ENCODE assay signal across 10 cellular contexts in genomic region chr15:29143909-29144308, GRCh38.
DNase-seq lines count a peak whose midpoint lies in the region; FAIRE-seq and TF ChIP-seq lines count a peak whose summit lies in the region.
"Had no signal": no experiment of that assay in that cellular context is flagged by ENCODE, and none has a peak within 500 bp of the region (broad histone marks: within the 10 kb centered on the region; RNA-seq: fewer than 3 reads in every experiment).

No MANE protein-coding gene starts in this region.

- H3K36me3 Mint-ChIP-seq in activated CD4-positive, alpha-beta memory T cell treated with anti-CD3 and anti-CD28 coated beads for 36 hours: no peaks in the 10 kb centered on the region
- H3K36me3 Mint-ChIP-seq in activated CD4-positive, alpha-beta memory T cell treated with anti-CD3 and anti-CD28 coated beads, Interleukin-2, amount 10 ng/mL, durations not matched to agents 7 days and 5 days (ENCODE audit: low read depth): no peaks in the 10 kb centered on the region

- H3K4me3 Mint-ChIP-seq in activated CD4-positive, alpha-beta memory T cell treated with anti-CD3 and anti-CD28 coated beads for 36 hours: no peak overlapping the region
- no peak overlapping the region for H3K4me3 Mint-ChIP-seq in activated CD4-positive, alpha-beta memory T cell treated with anti-CD3 and anti-CD28 coated beads, Interleukin-2, amount 10 ng/mL, durations not matched to agents 7 days and 5 days

- no peaks in the 10 kb centered on the region for H3K27me3 ChIP-seq in smooth muscle cell (ENCODE audit: low read depth)

- no peaks in the 10 kb centered on the region for H3K9me2 ChIP-seq in OCI-LY7 (ENCODE audit: insufficient read depth, low read length)

- no peaks in the 10 kb centered on the region for H3F3A ChIP-seq in smooth muscle cell (ENCODE audit: low read depth)

- CTCF ChIA-PET in activated CD4-positive, alpha-beta memory T cell treated with anti-CD3 and anti-CD28 coated beads for 36 hours (lab: Charles Lee): no interaction called here
- CTCF ChIA-PET in activated CD4-positive, alpha-beta memory T cell treated with anti-CD3 and anti-CD28 coated beads, Interleukin-2, amount 10 ng/mL, durations not matched to agents 7 days and 5 days (lab: Charles Lee): interaction anchor here (1.0 kb wide), 1 partner anchor 42 kb away, joined by 3 read pairs; no protein-coding TSS in a partner anchor
- CTCF ChIA-PET in OCI-LY7 (lab: Charles Lee; ENCODE audit: unreplicated experiment): no interaction called here

- peaks cover 36% of the 10 kb centered on the region for H3K27me3 Mint-ChIP-seq in activated CD4-positive, alpha-beta memory T cell treated with anti-CD3 and anti-CD28 coated beads for 36 hours
- peaks cover 20% of the 10 kb centered on the region for H3K27me3 Mint-ChIP-seq in activated CD4-positive, alpha-beta memory T cell treated with anti-CD3 and anti-CD28 coated beads, Interleukin-2, amount 10 ng/mL, durations not matched to agents 7 days and 5 days

- H3K4me1 ChIP-seq in smooth muscle cell (ENCODE audit: low read depth) (no peaks in the 10 kb centered on the region), OCI-LY7 (ENCODE audit: insufficient read depth, low read length, poor library complexity, severe bottlenecking) (no peaks in the 10 kb centered on the region)

- POLR2A ChIA-PET in activated CD4-positive, alpha-beta memory T cell treated with anti-CD3 and anti-CD28 coated beads for 36 hours (lab: Charles Lee): no interaction called here
- POLR2A ChIA-PET in activated CD4-positive, alpha-beta memory T cell treated with anti-CD3 and anti-CD28 coated beads, Interleukin-2, amount 10 ng/mL, durations not matched to agents 7 days and 5 days (lab: Charles Lee): no interaction called here
- POLR2A ChIA-PET in OCI-LY7 (lab: Charles Lee): no interaction called here

- no TSS peak for BruUV-seq in OCI-LY7 (replicated peaks; lab: Mats Ljungman, UMichigan)

- DNase-seq in activated CD4-positive, alpha-beta memory T cell treated with anti-CD3 and anti-CD28 coated beads for 36 hours: peak; percentile 28
- no peak for DNase-seq in activated CD4-positive, alpha-beta memory T cell treated with anti-CD3 and anti-CD28 coated beads, Interleukin-2, amount 10 ng/mL, durations not matched to agents 7 days and 5 days
- DNase-seq in HS-5 (ENCODE audit: low read depth) (peak; percentile 24), dermis blood vessel endothelial cell (peak; percentile 28), smooth muscle cell (lab: John Stamatoyannopoulos, UW; ENCODE audit: unreplicated experiment) (no peak), middle frontal gyrus (ENCODE audit: extremely low spot score, low spot score) (no peak), GM12892 (ENCODE audit: insufficient read length) (no peak), OCI-LY7 (ENCODE audit: low spot score) (no peak)
- DNase-seq: activated CD8-positive, alpha-beta memory T cell treated with anti-CD3 and anti-CD28 coated beads, Interleukin-2, amount 50 U/mL, for 48 hours had no signal

- H3K27ac Mint-ChIP-seq in activated CD4-positive, alpha-beta memory T cell treated with anti-CD3 and anti-CD28 coated beads for 36 hours: no peak overlapping the region
- no peak overlapping the region for H3K27ac Mint-ChIP-seq in activated CD4-positive, alpha-beta memory T cell treated with anti-CD3 and anti-CD28 coated beads, Interleukin-2, amount 10 ng/mL, durations not matched to agents 7 days and 5 days

- 7% methylated on average over 4 of the region's 4 CpGs for WGBS in smooth muscle cell (ENCODE audit: low lambda C conversion rate)

- no peak for FAIRE-seq in GM12892 (lab: Jason Lieb, UNC)

- H3K4me2 ChIP-seq in smooth muscle cell: peak overlapping the region; percentile 5
- no peak overlapping the region for H3K4me2 ChIP-seq in OCI-LY7 (ENCODE audit: low read length)

- H3K79me2 ChIP-seq in smooth muscle cell (ENCODE audit: low read depth): no peaks in the 10 kb centered on the region
- no peaks in the 10 kb centered on the region for H3K79me2 ChIP-seq in OCI-LY7 (ENCODE audit: insufficient read depth, low read depth, low read length)

- H3K4me3 ChIP-seq in smooth muscle cell (no peak overlapping the region), OCI-LY7 (ENCODE audit: low read depth, low read length, poor library complexity, severe bottlenecking) (no peak overlapping the region)

- intact Hi-C loops in activated CD4-positive, alpha-beta memory T cell treated with anti-CD3 and anti-CD28 coated beads for 36 hours (cut with micrococcal nuclease): no loop called here
- intact Hi-C loops in OCI-LY7 (cut with micrococcal nuclease; ENCODE audit: unreplicated experiment): no loop called here

- no peaks in the 10 kb centered on the region for H3K36me3 ChIP-seq in smooth muscle cell (ENCODE audit: low read depth)
- no peaks in the 10 kb centered on the region for H3K36me3 ChIP-seq in OCI-LY7 (ENCODE audit: insufficient read depth, low read length)

- H3K9me3 ChIP-seq in smooth muscle cell (replicated peaks; ENCODE audit: low read depth) (no peaks in the 10 kb centered on the region), OCI-LY7 (ENCODE audit: low read length) (no peaks in the 10 kb centered on the region)

- TF ChIP-seq CTCF in smooth muscle cell (IDR thresholded peaks at IDR 0.05; ENCODE audit: borderline replicate concordance, insufficient read depth, poor library complexity, severe bottlenecking) (no peak), OCI-LY7 (conservative IDR thresholded peaks at IDR 0.05; ENCODE audit: low read length) (no peak)

- H4K20me1 ChIP-seq in smooth muscle cell (ENCODE audit: low read depth) (no peaks in the 10 kb centered on the region), OCI-LY7 (ENCODE audit: insufficient read depth, low read length) (no peaks in the 10 kb centered on the region)

- H3K4me1 Mint-ChIP-seq in activated CD4-positive, alpha-beta memory T cell treated with anti-CD3 and anti-CD28 coated beads for 36 hours (ENCODE audit: low read depth): peaks cover 6% of the 10 kb centered on the region
- H3K4me1 Mint-ChIP-seq in activated CD4-positive, alpha-beta memory T cell treated with anti-CD3 and anti-CD28 coated beads, Interleukin-2, amount 10 ng/mL, durations not matched to agents 7 days and 5 days: no peaks in the 10 kb centered on the region

- TF ChIP-seq POLR2A in GM12892 (IDR thresholded peaks at IDR 0.05; ENCODE audit: low read depth, low read length): no peak

- H2AFZ ChIP-seq in smooth muscle cell (ENCODE audit: low read depth): no peak overlapping the region
- H2AFZ ChIP-seq in OCI-LY7 (ENCODE audit: low read length): no peak overlapping the region

- H3K9ac ChIP-seq in smooth muscle cell (ENCODE audit: low read depth): no peak overlapping the region

- no peaks in the 10 kb centered on the region for H3K9me3 Mint-ChIP-seq in activated CD4-positive, alpha-beta memory T cell treated with anti-CD3 and anti-CD28 coated beads for 36 hours
- H3K9me3 Mint-ChIP-seq in activated CD4-positive, alpha-beta memory T cell treated with anti-CD3 and anti-CD28 coated beads, Interleukin-2, amount 10 ng/mL, durations not matched to agents 7 days and 5 days: no peaks in the 10 kb centered on the region

- H3K27ac ChIP-seq in smooth muscle cell (ENCODE audit: low read depth) (peak overlapping the region; percentile 79), OCI-LY7 (ENCODE audit: low read depth, low read length, poor library complexity, severe bottlenecking) (no peak overlapping the region)
- H3K27ac ChIP-seq: 22Rv1 had no signal

Comparison
In these comparisons a context has a peak if more than half of its experiments do, and no peak if none do; other contexts are left out.
1. DNase-seq: peak in activated CD4-positive, alpha-beta memory T cell treated with anti-CD3 and anti-CD28 coated beads for 36 hours (single experiment), HS-5 (single experiment) and dermis blood vessel endothelial cell (single experiment); none in activated CD4-positive, alpha-beta memory T cell treated with anti-CD3 and anti-CD28 coated beads, Interleukin-2, amount 10 ng/mL, durations not matched to agents 7 days and 5 days (single experiment), smooth muscle cell (single experiment), middle frontal gyrus (single experiment), GM12892 (single experiment) and OCI-LY7 (single experiment).